23 cellular contexts compared by ENCODE assay signal in the genomic region with DNA sequence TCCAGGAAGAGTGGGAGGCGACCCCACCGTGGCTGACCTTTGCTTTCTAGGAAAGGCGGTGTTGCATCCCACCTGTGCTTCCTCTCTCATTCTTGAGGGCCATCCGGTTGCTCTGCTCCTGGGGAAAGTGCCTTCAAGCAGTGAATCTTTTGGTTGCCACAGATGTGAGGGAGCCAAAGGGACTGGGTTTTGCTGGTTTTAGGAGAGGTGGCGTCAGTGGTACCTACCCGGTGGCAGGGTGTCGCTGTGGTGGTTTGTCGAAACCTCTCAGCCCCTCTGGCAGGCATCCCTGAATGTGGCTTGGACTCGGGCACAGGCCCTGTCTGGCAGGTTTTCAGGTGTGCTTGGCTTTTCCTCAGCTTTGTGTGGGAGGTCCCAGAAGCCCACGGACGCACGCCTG.
"Had no signal": no experiment of that assay in that cellular context is flagged by ENCODE, and none has a peak within 500 bp of the region (broad histone marks: within the 10 kb centered on the region; RNA-seq: fewer than 3 reads in every experiment).

No MANE protein-coding gene starts in this region.

- H3K36me3 ChIP-seq: esophagus squamous epithelium, gastrocnemius medialis, heart right ventricle, left lung, lower lobe of right lung had no signal

- ATAC-seq: gastrocnemius medialis, heart right ventricle, left cardiac atrium, left lung, left ventricle myocardium superior, lower lobe of right lung, mucosa of descending colon had no signal

- H3K4me3 ChIP-seq: coronary artery, dorsolateral prefrontal cortex, esophagus squamous epithelium, gastrocnemius medialis, heart right ventricle, left lung, lower lobe of right lung, mucosa of descending colon had no signal

- DNase-seq: dermis blood vessel endothelial cell; dorsolateral prefrontal cortex; effector CD4-positive, alpha-beta T cell; effector memory CD4-positive, alpha-beta T cell; esophagus squamous epithelium; foreskin fibroblast; foreskin melanocyte; gastrocnemius medialis; glutamatergic neuron; head of caudate nucleus; heart right ventricle; hippocampal formation; left cardiac atrium; left lung; left ventricle myocardium superior; lower lobe of right lung; mesenchymal stem cell; mucosa of descending colon had no signal

- H3K27ac ChIP-seq: coronary artery, dorsolateral prefrontal cortex, esophagus squamous epithelium, gastrocnemius medialis, heart right ventricle, left lung, lower lobe of right lung had no signal

- H3K27me3 ChIP-seq: esophagus squamous epithelium, gastrocnemius medialis, heart right ventricle, left lung had no signal

- H3K9me3 ChIP-seq: gastrocnemius medialis, lower lobe of right lung had no signal

- H3K4me1 ChIP-seq: esophagus squamous epithelium, gastrocnemius medialis, heart right ventricle, left lung, lower lobe of right lung had no signal

- FAIRE-seq: colon, endothelial cell of umbilical vein, islet of Langerhans, keratinocyte had no signal
